Comparison of ENCODE assay signal across 13 cellular contexts in genomic region chr13:73677041-73677589, GRCh38.
DNase-seq lines count a peak whose midpoint lies in the region; ATAC-seq, FAIRE-seq and TF ChIP-seq lines count a peak whose summit lies in the region.
"Had no signal": no experiment of that assay in that cellular context is flagged by ENCODE, and none has a peak within 500 bp of the region (broad histone marks: within the 10 kb centered on the region; RNA-seq: fewer than 3 reads in every experiment).

No MANE protein-coding gene starts in this region.

- ATAC-seq in WTC11, result no peak
- ATAC-seq: HCT116; stimulated activated naive CD8-positive, alpha-beta T cell treated with anti-CD3 and anti-CD28 coated beads, Interleukin-15, Interleukin-2, amounts not matched to agents 100 U/mL and 50 U/mL, for 24 hours had no signal

- H3K4me1 ChIP-seq in keratinocyte (ENCODE audit: control insufficient read depth, extremely low read depth, insufficient read depth, low read length) (peaks cover 25% of the 10 kb centered on the region), MM.1S (ENCODE audit: low read length) (no peaks in the 10 kb centered on the region)

- H2AFZ ChIP-seq in keratinocyte (ENCODE audit: control insufficient read depth, low read length), result peak overlapping the region; percentile 42
- no peak overlapping the region for H2AFZ ChIP-seq in MM.1S (ENCODE audit: low read length)

- no peak overlapping the region for H3K4me3 Mint-ChIP-seq in WTC11

- CTCF ChIA-PET in WTC11 (lab: Charles Lee), result interaction anchor here (0.5 kb wide), 1 partner anchor 23 kb away, joined by 3 read pairs; no protein-coding TSS in a partner anchor

- peak; percentile 3 for DNase-seq in SIG-M5 treated with dmso at 0.1 percent for 504 hours (lab: John Stamatoyannopoulos, UW; ENCODE audit: unreplicated experiment)
- DNase-seq in SIG-M5 (lab: John Stamatoyannopoulos, UW), result no peak
- DNase-seq in WTC11 (ENCODE audit: low spot score), result no peak
- DNase-seq in keratinocyte (ENCODE audit: low read depth, low spot score), result peak; percentile 78
- no peak for DNase-seq in MM.1S
- no peak for DNase-seq in mucosa of gallbladder (ENCODE audit: low spot score)
- no peak for DNase-seq in posterior vena cava (ENCODE audit: low spot score)
- no peak for DNase-seq in activated T-cell treated with anti-CD3 and anti-CD28 coated beads for 4 hours
- DNase-seq: activated T-cell treated with anti-CD3 and anti-CD28 coated beads, Interleukin-2, amount 50 U/mL, for 48 hours; GDM1; heart left ventricle; stimulated activated naive CD8-positive, alpha-beta T cell treated with anti-CD3 and anti-CD28 coated beads, Interleukin-15, Interleukin-2, amounts not matched to agents 100 U/mL and 50 U/mL, for 24 hours had no signal

- H3K79me2 ChIP-seq in keratinocyte (ENCODE audit: control insufficient read depth, insufficient read depth, low read length) (no peaks in the 10 kb centered on the region), MM.1S (ENCODE audit: low read length) (no peaks in the 10 kb centered on the region)

- H3K27ac ChIP-seq in keratinocyte (ENCODE audit: control insufficient read depth, insufficient read depth, low read length) (peak overlapping the region; percentile 96), MM.1S (ENCODE audit: low read length) (no peak overlapping the region)
- H3K27ac ChIP-seq: heart left ventricle had no signal

- no peaks in the 10 kb centered on the region for H3K9me1 ChIP-seq in keratinocyte (ENCODE audit: control insufficient read depth, extremely low read depth, insufficient read depth, low read length)

- no peaks in the 10 kb centered on the region for H3K27me3 Mint-ChIP-seq in WTC11 (ENCODE audit: low read depth)

- H3K4me3 ChIP-seq in keratinocyte (ENCODE audit: control insufficient read depth in 2 of 3, extremely low read depth in 1 of 3, insufficient read depth in 2 of 3, low read depth in 1 of 3, low read length in 3 of 3), result peak overlapping the region in 1 of 3 experiments; percentile 3
- H3K4me3 ChIP-seq in MM.1S (ENCODE audit: low read length), result no peak overlapping the region
- H3K4me3 ChIP-seq: heart left ventricle had no signal

- H3K36me3 Mint-ChIP-seq in WTC11, result no peaks in the 10 kb centered on the region

- H3K9me3 ChIP-seq in keratinocyte (ENCODE audit: control insufficient read depth, low read depth, low read length) (no peaks in the 10 kb centered on the region), MM.1S (replicated peaks; ENCODE audit: insufficient read depth, low read length) (no peaks in the 10 kb centered on the region)
- H3K9me3 ChIP-seq: heart left ventricle had no signal

- POLR2A ChIA-PET in WTC11 (lab: Charles Lee), result interaction anchor here (0.6 kb wide), 1 partner anchor 1728 kb away, joined by 4 read pairs; no protein-coding TSS in a partner anchor

- H3K9me2 ChIP-seq in MM.1S (replicated peaks; ENCODE audit: insufficient read depth, low read length), result no peaks in the 10 kb centered on the region

- H3K4me2 ChIP-seq in keratinocyte (ENCODE audit: control insufficient read depth, extremely low read depth, insufficient read depth, low read depth, low read length), result peak overlapping the region; percentile 52
- H3K4me2 ChIP-seq in MM.1S (ENCODE audit: low read depth, low read length), result no peak overlapping the region

- dilution Hi-C loops in keratinocyte (cut with MboI; ENCODE audit: extremely low pct_ligation_motif_present, low sequenced_read_pairs), result no loop called here

- no peaks in the 10 kb centered on the region for H4K20me1 ChIP-seq in keratinocyte (ENCODE audit: control insufficient read depth, extremely low read depth, insufficient read depth, low read length)
- H4K20me1 ChIP-seq in MM.1S (ENCODE audit: insufficient read depth, low read length), result no peaks in the 10 kb centered on the region

- no peak for TF ChIP-seq CTCF in WTC11 (IDR thresholded peaks at IDR 0.05)
- no peak for TF ChIP-seq CTCF in keratinocyte (optimal IDR thresholded peaks at IDR 0.05 in 1 of 3, IDR thresholded peaks at IDR 0.05 in 1 of 3, conservative IDR thresholded peaks at IDR 0.05 in 1 of 3; ENCODE audit: extremely low read depth in 1 of 3, insufficient read depth in 2 of 3, low read length in 3 of 3)
- TF ChIP-seq CTCF in MM.1S (IDR thresholded peaks at IDR 0.05; ENCODE audit: low read length), result no peak

- H3F3A ChIP-seq in MM.1S (ENCODE audit: insufficient read depth, low read length), result no peaks in the 10 kb centered on the region

- peak; percentile 98 for FAIRE-seq in keratinocyte (lab: Jason Lieb, UNC)

- H3K9me3 Mint-ChIP-seq in WTC11, result peaks cover 6% of the 10 kb centered on the region

- H3K9ac ChIP-seq in keratinocyte (ENCODE audit: control insufficient read depth, extremely low read depth, insufficient read depth, low read length) (peak overlapping the region; percentile 67), MM.1S (ENCODE audit: low read length) (no peak overlapping the region)

- H3K4me1 Mint-ChIP-seq in WTC11, result peaks cover 25% of the 10 kb centered on the region

- intact Hi-C loops in posterior vena cava (cut with DNase I), result no loop called here

- H3K36me3 ChIP-seq in keratinocyte (ENCODE audit: control insufficient read depth in 2 of 2, extremely low read depth in 1 of 2, insufficient read depth in 2 of 2, low read length in 2 of 2) (no peaks in the 10 kb centered on the region), MM.1S (replicated peaks; ENCODE audit: insufficient read depth, low read length) (no peaks in the 10 kb centered on the region)
- H3K36me3 ChIP-seq: heart left ventricle had no signal

- H3K27me3 ChIP-seq in keratinocyte (ENCODE audit: control insufficient read depth, extremely low read depth, insufficient read depth, low read length), result no peaks in the 10 kb centered on the region
- no peaks in the 10 kb centered on the region for H3K27me3 ChIP-seq in MM.1S (replicated peaks; ENCODE audit: insufficient read depth, low read length)
- H3K27me3 ChIP-seq: heart left ventricle had no signal

- H3K27ac Mint-ChIP-seq in WTC11, result peak overlapping the region; percentile 36; the same call in 1 of the 2 replicates

TF ChIP-seq in WTC11, 78 proteins besides CTCF, POLR2A, EP300 and RAD21:
- no peak for TF ChIP-seq PRDM15 (CRISPR knock-in tag; IDR thresholded peaks at IDR 0.05)
- no peak for TF ChIP-seq NFATC4 (CRISPR knock-in tag; IDR thresholded peaks at IDR 0.05)
TF ChIP-seq in WTC11: peak in this region for 0.

Comparison
In these comparisons a context has a peak if more than half of its experiments do, and no peak if none do; other contexts are left out.
1. DNase-seq: peak in SIG-M5 treated with dmso at 0.1 percent for 504 hours (single experiment) and keratinocyte (single experiment); none in SIG-M5 (single experiment), WTC11 (single experiment), MM.1S (single experiment), mucosa of gallbladder (single experiment), posterior vena cava (single experiment) and activated T-cell treated with anti-CD3 and anti-CD28 coated beads for 4 hours (single experiment).